In the genomic region with DNA sequence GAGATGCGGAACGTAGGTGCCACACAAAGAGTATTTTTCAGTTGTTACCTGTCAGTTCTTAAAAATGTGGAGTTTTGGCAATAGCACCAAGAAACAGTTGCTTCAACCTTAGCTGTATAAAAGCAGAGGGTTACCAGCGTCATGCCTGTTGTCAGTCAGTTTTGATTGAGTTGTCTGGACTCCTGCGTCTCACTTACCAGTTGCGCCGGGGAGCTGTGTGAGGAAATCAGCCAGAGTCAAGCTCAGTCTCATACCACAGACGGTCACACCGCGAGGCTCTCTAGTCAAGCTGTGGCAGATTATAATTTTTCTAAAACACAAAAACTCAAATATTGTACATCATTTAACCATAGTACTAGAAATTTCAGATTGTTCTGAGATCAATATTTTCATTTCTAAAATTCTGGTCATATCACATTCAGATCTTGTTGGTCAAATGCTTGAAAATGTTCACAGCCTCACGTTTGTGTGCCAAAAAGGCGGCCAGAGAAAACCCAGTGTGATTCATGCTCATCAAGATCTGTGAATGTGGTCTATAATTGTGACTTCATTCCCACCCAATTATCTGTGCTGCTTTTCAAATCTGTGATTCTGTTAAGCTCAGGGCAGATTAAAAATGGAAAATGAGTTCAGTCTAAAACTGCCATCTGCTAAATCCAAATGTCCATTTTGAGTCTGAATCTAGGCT, we compare ENCODE assay signal across 20 cellular contexts. TPM values are rescaled to one million over a fixed set of nuclear protein-coding genes. Genes with fewer than 3 reads are reported as not detected.
DNase-seq lines count a peak whose midpoint lies in the region; ATAC-seq, FAIRE-seq and TF ChIP-seq lines count a peak whose summit lies in the region.
"Had no signal": no experiment of that assay in that cellular context is flagged by ENCODE, and none has a peak within 500 bp of the region (broad histone marks: within the 10 kb centered on the region; RNA-seq: fewer than 3 reads in every experiment).

No MANE protein-coding gene starts in this region.

- H3K4me3 Mint-ChIP-seq in astrocyte (ENCODE audit: unreplicated experiment) (no peak overlapping the region), nephron progenitor cell (no peak overlapping the region), type B pancreatic cell (no peak overlapping the region)
- H3K4me3 Mint-ChIP-seq: activated CD4-positive, alpha-beta memory T cell treated with anti-CD3 and anti-CD28 coated beads for 36 hours; activated naive CD8-positive, alpha-beta T cell; naive thymus-derived CD4-positive, alpha-beta T cell had no signal

- no peaks in the 10 kb centered on the region for H4K20me1 ChIP-seq in astrocyte (ENCODE audit: insufficient read depth, low read length)

- H3K9me3 ChIP-seq in right atrium auricular region: no peaks in the 10 kb centered on the region
- H3K9me3 ChIP-seq in astrocyte (ENCODE audit: insufficient read depth, low read depth, low read length): no peaks in the 10 kb centered on the region

- no peak overlapping the region for H3K4me2 ChIP-seq in astrocyte (ENCODE audit: low read length)

- no peak overlapping the region for H3K4me3 ChIP-seq in right atrium auricular region
- no peak overlapping the region for H3K4me3 ChIP-seq in astrocyte (ENCODE audit: insufficient read depth, low read depth, low read length)
- H3K4me3 ChIP-seq: cardiac muscle cell, SK-N-MC had no signal

- TF ChIP-seq CTCF in right atrium auricular region (IDR thresholded peaks at IDR 0.05) (no peak), astrocyte (IDR thresholded peaks at IDR 0.05; ENCODE audit: insufficient read depth, low read depth, low read length) (no peak), nephron progenitor cell (IDR thresholded peaks at IDR 0.05) (no peak), type B pancreatic cell (conservative IDR thresholded peaks at IDR 0.05) (no peak)

- peaks cover 0 to 55% of the 10 kb centered on the region in 2 donors for H3K4me1 ChIP-seq in right atrium auricular region
- H3K4me1 ChIP-seq in astrocyte (ENCODE audit: insufficient read depth, low read length): no peaks in the 10 kb centered on the region
- H3K4me1 ChIP-seq: foreskin keratinocyte had no signal

- H3K79me2 ChIP-seq in astrocyte (ENCODE audit: insufficient read depth, low read length): peaks cover 3% of the 10 kb centered on the region

- H3K27ac Mint-ChIP-seq in astrocyte (ENCODE audit: unreplicated experiment) (no peak overlapping the region), nephron progenitor cell (peak overlapping the region; percentile 89), type B pancreatic cell (peak overlapping the region; percentile 74)
- H3K27ac Mint-ChIP-seq: activated CD4-positive, alpha-beta memory T cell treated with anti-CD3 and anti-CD28 coated beads for 36 hours; activated naive CD8-positive, alpha-beta T cell; CD4-positive, alpha-beta memory T cell; naive thymus-derived CD4-positive, alpha-beta T cell had no signal

- H3K4me1 Mint-ChIP-seq in astrocyte (ENCODE audit: low read depth, unreplicated experiment): peaks cover 2% of the 10 kb centered on the region
- peaks cover 46% of the 10 kb centered on the region for H3K4me1 Mint-ChIP-seq in nephron progenitor cell
- H3K4me1 Mint-ChIP-seq in type B pancreatic cell (ENCODE audit: unreplicated experiment): peaks cover 39% of the 10 kb centered on the region
- H3K4me1 Mint-ChIP-seq: CD4-positive, alpha-beta memory T cell had no signal

- no peaks in the 10 kb centered on the region for H3K36me3 ChIP-seq in right atrium auricular region
- H3K36me3 ChIP-seq in astrocyte (ENCODE audit: insufficient read depth, low read length): no peaks in the 10 kb centered on the region
- H3K36me3 ChIP-seq: cardiac muscle cell had no signal

- H3K27ac ChIP-seq in right atrium auricular region: peak overlapping the region; percentile 42 to 53
- no peak overlapping the region for H3K27ac ChIP-seq in astrocyte (ENCODE audit: low read depth, low read length)
- H3K27ac ChIP-seq: cardiac muscle cell, foreskin keratinocyte, SK-N-MC had no signal

- intact Hi-C loops in left ventricle myocardium superior (cut with micrococcal nuclease): no loop called here

- H3K27me3 ChIP-seq in right atrium auricular region (no peaks in the 10 kb centered on the region), astrocyte (ENCODE audit: insufficient read depth, low read length) (no peaks in the 10 kb centered on the region)
- H3K27me3 ChIP-seq: cardiac muscle cell, foreskin keratinocyte had no signal

- no peaks in the 10 kb centered on the region for H3K27me3 Mint-ChIP-seq in astrocyte (ENCODE audit: low read depth, unreplicated experiment)
- H3K27me3 Mint-ChIP-seq in nephron progenitor cell (ENCODE audit: low read depth, poor library complexity): peaks cover 1% of the 10 kb centered on the region
- no peaks in the 10 kb centered on the region for H3K27me3 Mint-ChIP-seq in type B pancreatic cell
- H3K27me3 Mint-ChIP-seq: activated CD4-positive, alpha-beta memory T cell treated with anti-CD3 and anti-CD28 coated beads for 36 hours had no signal

- DNase-seq in right atrium auricular region (ENCODE audit: low spot score) (peak; percentile 51), left ventricle myocardium superior (no peak), astrocyte (ENCODE audit: low read depth) (peak; percentile 72), nephron progenitor cell (no peak), type B pancreatic cell (ENCODE audit: extremely low spot score, unreplicated experiment) (no peak), DMS153 (lab: John Stamatoyannopoulos, UW) (no peak)
- DNase-seq: ACHN; activated CD4-positive, alpha-beta memory T cell treated with anti-CD3 and anti-CD28 coated beads for 36 hours; activated T-cell treated with anti-CD3 and anti-CD28 coated beads, Interleukin-2, amount 50 U/mL, for 48 hours; CD4-positive, alpha-beta memory T cell; foreskin keratinocyte; naive thymus-derived CD4-positive, alpha-beta T cell; NCI-H1436 treated with DMSO at 0.1 percent for 48 hours; NCI-H2227 treated with DMSO at 0.1 percent for 48 hours; stimulated activated naive CD8-positive, alpha-beta T cell treated with anti-CD3 and anti-CD28 coated beads, Interleukin-15, Interleukin-2, amounts not matched to agents 100 U/mL and 50 U/mL, for 24 hours had no signal

- H3K9ac ChIP-seq in astrocyte (ENCODE audit: low read length): no peak overlapping the region

- FAIRE-seq in astrocyte (lab: Jason Lieb, UNC): no peak

- no peak for ATAC-seq in left ventricle myocardium superior
- no peak for ATAC-seq in HG03469 (IDR thresholded peaks at IDR 0.05; ENCODE audit: unreplicated experiment)
- no peak for ATAC-seq in GM19023 (IDR thresholded peaks at IDR 0.05; ENCODE audit: unreplicated experiment)
- ATAC-seq: foreskin keratinocyte; naive thymus-derived CD4-positive, alpha-beta T cell; stimulated activated naive CD8-positive, alpha-beta T cell treated with anti-CD3 and anti-CD28 coated beads, Interleukin-15, Interleukin-2, amounts not matched to agents 100 U/mL and 50 U/mL, for 24 hours had no signal

- H3K9me3 Mint-ChIP-seq in astrocyte (ENCODE audit: unreplicated experiment): no peaks in the 10 kb centered on the region
- H3K9me3 Mint-ChIP-seq in nephron progenitor cell: peaks cover 4% of the 10 kb centered on the region
- H3K9me3 Mint-ChIP-seq in type B pancreatic cell: no peaks in the 10 kb centered on the region

- no peak overlapping the region for H2AFZ ChIP-seq in astrocyte (ENCODE audit: low read depth, low read length)

- H3K36me3 Mint-ChIP-seq in astrocyte (ENCODE audit: low read depth, unreplicated experiment) (no peaks in the 10 kb centered on the region), nephron progenitor cell (ENCODE audit: low read depth) (peaks cover 15% of the 10 kb centered on the region), type B pancreatic cell (peaks cover 16% of the 10 kb centered on the region)
- H3K36me3 Mint-ChIP-seq: activated CD4-positive, alpha-beta memory T cell treated with anti-CD3 and anti-CD28 coated beads for 36 hours; activated naive CD8-positive, alpha-beta T cell; naive thymus-derived CD4-positive, alpha-beta T cell had no signal

RNA-seq across cellular contexts. Expression of gene SASH1, which starts 37.5 kb away (rescaled TPM):
- 10 to 100 TPM; 39.0 to 42.3 TPM for total RNA-seq in right atrium auricular region
- 31.8 TPM for total RNA-seq in left ventricle myocardium superior
- 13.3 and 15.5 TPM in 2 replicates for total RNA-seq in astrocyte
- total RNA-seq in type B pancreatic cell (ENCODE audit: low replicate concordance): 61.3 and 99.9 TPM in 2 replicates

Comparison
In these comparisons a context has a peak if more than half of its experiments do, and no peak if none do; other contexts are left out.
1. DNase-seq: peak in right atrium auricular region (single experiment) and astrocyte (single experiment); none in left ventricle myocardium superior (single experiment), nephron progenitor cell (single experiment), type B pancreatic cell (single experiment) and DMS153 (single experiment).